1 cellular context compared by ENCODE assay signal in genomic region chr6:107459283-107460073, GRCh38.
A peak's percentile ranks its signal among the peaks of the same experiment; 100 is the strongest.
TF ChIP-seq lines count a peak whose summit lies in the region.

Gene PDSS2 (minus strand): TSS chr6:107459564. CDS start chr6:107459285, 279 bp downstream.

TF ChIP-seq in GM12878, 131 proteins besides CTCF, POLR2A, EP300 and RAD21 (continued from another document and continues in another):
- TF ChIP-seq SKIL (IDR thresholded peaks at IDR 0.05; ENCODE audit: low read depth, poor library complexity, severe bottlenecking) (peak; percentile 36), CHD4 (IDR thresholded peaks at IDR 0.05) (no peak), BCL3 (IDR thresholded peaks at IDR 0.05; ENCODE audit: borderline replicate concordance, insufficient read depth, low read depth, low read length, poor library complexity, severe bottlenecking) (no peak), SIN3A (IDR thresholded peaks at IDR 0.05; ENCODE audit: low read depth, low read length) (peak; percentile 84; the same call in 1 of the 2 replicates), SUZ12 (IDR thresholded peaks at IDR 0.05; ENCODE audit: unreplicated experiment) (no peak), JUNB (IDR thresholded peaks at IDR 0.05) (no peak), HDAC6 (IDR thresholded peaks at IDR 0.05; ENCODE audit: unreplicated experiment) (no peak), BCL11A (IDR thresholded peaks at IDR 0.05; ENCODE audit: low read depth, low read length) (no peak), USF1 (IDR thresholded peaks at IDR 0.05; ENCODE audit: borderline replicate concordance, extremely low read length, insufficient read depth, low read depth, low read length) (no peak), BACH1 (IDR thresholded peaks at IDR 0.05; ENCODE audit: borderline replicate concordance) (peak; percentile 39; the same call in 1 of the 2 replicates), TAF1 (IDR thresholded peaks at IDR 0.05; ENCODE audit: borderline replicate concordance, low read depth, low read length) (peak; percentile 90), CEBPZ (IDR thresholded peaks at IDR 0.05; ENCODE audit: low read depth, low read length) (no peak), NRF1 (conservative IDR thresholded peaks at IDR 0.05; ENCODE audit: low read depth, low read length) (no peak), RFX5 (IDR thresholded peaks at IDR 0.05; ENCODE audit: low read depth, low read length) (0 out of 2 replicates have a peak, but pooled peaks have one; percentile 28), SMAD5 (IDR thresholded peaks at IDR 0.05; ENCODE audit: low read depth) (peak; percentile 84; the same call in 1 of the 2 replicates), NKRF (conservative IDR thresholded peaks at IDR 0.05) (peak; percentile 42), PKNOX1 (IDR thresholded peaks at IDR 0.05) (peak; percentile 82), HSF1 (IDR thresholded peaks at IDR 0.05; ENCODE audit: low read depth, low read length) (no peak), SRF (IDR thresholded peaks at IDR 0.05; ENCODE audit: low read depth in 2 of 2, low read length in 2 of 2) (no peak), CEBPB (IDR thresholded peaks at IDR 0.05; ENCODE audit: borderline replicate concordance in 1 of 2, low read depth in 2 of 2, low read length in 2 of 2) (no peak), IRF4 (IDR thresholded peaks at IDR 0.05; ENCODE audit: low read depth, low read length) (no peak), SPI1 (IDR thresholded peaks at IDR 0.05; ENCODE audit: borderline replicate concordance, insufficient read depth, low read depth, low read length) (peak; percentile 71; the same call in 1 of the 2 replicates), MEF2A (IDR thresholded peaks at IDR 0.05; ENCODE audit: insufficient read depth, low read depth, low read length) (no peak), IRF5 (IDR thresholded peaks at IDR 0.05; ENCODE audit: borderline replicate concordance) (no peak), WRNIP1 (IDR thresholded peaks at IDR 0.05; ENCODE audit: borderline replicate concordance, low read depth, low read length) (no peak), CREM (IDR thresholded peaks at IDR 0.05; ENCODE audit: low read depth) (no peak; the same call in 1 of the 2 replicates), SMC3 (IDR thresholded peaks at IDR 0.05; ENCODE audit: borderline replicate concordance, low read length) (no peak; the same call in 1 of the 2 replicates), ATF7 (IDR thresholded peaks at IDR 0.05; ENCODE audit: low read depth) (peak; percentile 12; the same call in 1 of the 2 replicates), E2F4 (IDR thresholded peaks at IDR 0.05; ENCODE audit: low read depth, low read length) (no peak), RBBP5 (conservative IDR thresholded peaks at IDR 0.05) (no peak), FOXK2 (IDR thresholded peaks at IDR 0.05) (no peak), CHD2 (IDR thresholded peaks at IDR 0.05; ENCODE audit: borderline replicate concordance, low read depth, low read length) (peak; percentile 50; the same call in 1 of the 2 replicates), STAT3 (IDR thresholded peaks at IDR 0.05; ENCODE audit: low read depth, low read length) (no peak), ZNF274 (IDR thresholded peaks at IDR 0.05; ENCODE audit: insufficient read depth, insufficient read length) (no peak), CREB1 (IDR thresholded peaks at IDR 0.05; ENCODE audit: low read depth) (peak; percentile 76), ATF3 (IDR thresholded peaks at IDR 0.05; ENCODE audit: borderline replicate concordance, extremely low read depth, low read depth, low read length) (peak; percentile 83; the same call in 1 of the 2 replicates), NR2F1 (conservative IDR thresholded peaks at IDR 0.05) (peak; percentile 97), FOXM1 (IDR thresholded peaks at IDR 0.05; ENCODE audit: low read depth, low read length) (peak; percentile 97), MLLT1 (IDR thresholded peaks at IDR 0.05) (peak; percentile 71), NR2C2 (IDR thresholded peaks at IDR 0.05; ENCODE audit: borderline replicate concordance, control insufficient read depth, insufficient read length, low read depth) (no peak), ATF2 (IDR thresholded peaks at IDR 0.05; ENCODE audit: low read length) (no peak)
